ENCODE assay signal across 1 cellular context in the genomic region with DNA sequence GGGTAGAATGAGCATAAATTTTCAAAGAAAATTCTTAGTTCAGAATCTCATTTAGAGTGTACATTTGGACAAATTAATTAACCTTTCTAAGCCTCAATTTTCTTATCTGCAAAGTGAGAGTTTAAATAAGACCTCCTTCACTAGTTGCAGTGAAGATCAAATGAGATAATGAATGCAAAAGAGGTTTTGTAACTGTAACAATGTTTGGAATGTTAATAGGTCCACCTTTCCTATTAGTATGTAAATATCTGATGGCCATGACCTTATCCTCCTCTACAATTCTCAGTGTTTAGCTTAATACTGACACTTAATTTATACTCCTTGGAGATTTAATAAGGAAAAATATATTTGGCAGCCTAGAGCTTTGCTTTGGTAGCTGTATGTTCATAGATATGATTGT.
TF ChIP-seq lines count a peak whose summit lies in the region.

No MANE protein-coding gene starts in this region.

TF ChIP-seq in WTC11, 78 proteins besides CTCF, POLR2A, EP300 and RAD21 (continued from another document):
- TF ChIP-seq HMGXB4 (CRISPR knock-in tag; IDR thresholded peaks at IDR 0.05), result no peak
